Comparison of ENCODE assay signal across 8 cellular contexts in genomic region chr4:21765810-21766407, GRCh38.
DNase-seq lines count a peak whose midpoint lies in the region; ATAC-seq and TF ChIP-seq lines count a peak whose summit lies in the region.

No MANE protein-coding gene starts in this region.

- no peak overlapping the region for H2AK5ac ChIP-seq in IMR-90 (ENCODE audit: low read depth, low read length)

- H3K27me3 ChIP-seq in IMR-90 (ENCODE audit: control insufficient read depth, insufficient read depth, low read length) (no peaks in the 10 kb centered on the region), RWPE2 (ENCODE audit: insufficient read depth, poor library complexity, severe bottlenecking) (no peaks in the 10 kb centered on the region)

- no peak overlapping the region for H3K23ac ChIP-seq in IMR-90 (ENCODE audit: low read depth, low read length)

- no CpG with 5 or more reads among the region's 8 CpGs for WGBS in IMR-90 (ENCODE audit: extremely low coverage in 2 of 2, insufficient read length in 1 of 2), 2 experiments

- peak; percentile 86 for ATAC-seq in GM21447 (IDR thresholded peaks at IDR 0.05; ENCODE audit: unreplicated experiment)
- ATAC-seq in IMR-90 (ENCODE audit: low read depth), result peak; percentile 93
- ATAC-seq in RWPE2 (ENCODE audit: low read depth), result peak; percentile 61
- no peak for ATAC-seq in GM21737 (IDR thresholded peaks at IDR 0.05; ENCODE audit: unreplicated experiment)

- no peak overlapping the region for H2BK20ac ChIP-seq in IMR-90 (ENCODE audit: low read depth, low read length)

- no peak overlapping the region for H3K4me2 ChIP-seq in IMR-90 (ENCODE audit: low read depth, low read length)

- H2BK120ac ChIP-seq in IMR-90 (ENCODE audit: low read depth, low read length), result no peak overlapping the region

- H3K4me3 ChIP-seq in IMR-90 (ENCODE audit: insufficient read depth, low read depth, low read length) (no peak overlapping the region), RWPE2 (ENCODE audit: severe bottlenecking) (no peak overlapping the region), epithelial cell of esophagus (ENCODE audit: low read length) (no peak overlapping the region)

- no peaks in the 10 kb centered on the region for H4K20me1 ChIP-seq in IMR-90 (ENCODE audit: insufficient read depth, low read length)

- no peaks in the 10 kb centered on the region for H3K79me1 ChIP-seq in IMR-90 (ENCODE audit: low read depth in 1 of 2, low read length in 2 of 2)

- no peak overlapping the region for H2BK15ac ChIP-seq in IMR-90 (ENCODE audit: low read depth, low read length)

- DNase-seq in NCI-H510A treated with DMSO at 0.1 percent for 48 hours (lab: John Stamatoyannopoulos, UW) (peak; percentile 44), NCI-H510A (lab: John Stamatoyannopoulos, UW) (no peak), IMR-90 (peak; percentile 29), RWPE2 (ENCODE audit: low spot score) (no peak), epithelial cell of esophagus (ENCODE audit: low read depth) (peak; percentile 78), myocyte (ENCODE audit: low read depth) (peak; percentile 65)

- no peak overlapping the region for H4K8ac ChIP-seq in IMR-90 (ENCODE audit: low read depth in 2 of 2, low read length in 2 of 2)

- TF ChIP-seq CTCF in IMR-90 (conservative IDR thresholded peaks at IDR 0.05; ENCODE audit: low read depth, low read length) (peak; percentile 78), RWPE2 (IDR thresholded peaks at IDR 0.05; ENCODE audit: poor library complexity, severe bottlenecking) (peak; percentile 90), epithelial cell of esophagus (IDR thresholded peaks at IDR 0.05; ENCODE audit: insufficient read depth, low read depth, low read length, missing control alignments) (peak; percentile 92)

- no peak overlapping the region for H3K14ac ChIP-seq in IMR-90 (replicated peaks; ENCODE audit: low read depth, low read length)

- no peak for TF ChIP-seq POLR2A in IMR-90 (IDR thresholded peaks at IDR 0.05; ENCODE audit: low read depth, low read length)

- no peak overlapping the region for H3K18ac ChIP-seq in IMR-90 (ENCODE audit: low read depth, low read length)

- BruUV-seq in IMR-90 (replicated peaks; lab: Mats Ljungman, UMichigan), result no TSS peak

- TF ChIP-seq RAD21 in IMR-90 (IDR thresholded peaks at IDR 0.05; ENCODE audit: low read length), result peak; percentile 43

- H3K9me1 ChIP-seq in IMR-90 (ENCODE audit: insufficient read depth, low read length), result no peaks in the 10 kb centered on the region

- in situ Hi-C loops in IMR-90 (cut with MboI; ENCODE audit: low sequenced_read_pairs), result loop anchor here (25.0 kb wide), 1 partner anchor 254 kb away; no protein-coding TSS in a partner anchor

- no peak overlapping the region for H2AK9ac ChIP-seq in IMR-90 (replicated peaks; ENCODE audit: low read depth, low read length, poor library complexity)

- H3K4ac ChIP-seq in IMR-90 (ENCODE audit: low read depth, low read length), result no peak overlapping the region

- no peak overlapping the region for H3K9ac ChIP-seq in IMR-90 (ENCODE audit: low read depth, low read length)

- CTCF ChIA-PET in IMR-90 (lab: Yijun Ruan, JAX), result interaction anchor here (0.6 to 2.2 kb wide), 6 partner anchors 13 to 1768 kb away, joined by 3 to 13 read pairs (median 6); no protein-coding TSS in a partner anchor

- dilution Hi-C loops in IMR-90 (cut with HindIII; ENCODE audit: low sequenced_read_pairs, unreplicated experiment), result no loop called here

- H3K9me3 ChIP-seq in IMR-90 (ENCODE audit: control insufficient read depth, insufficient read depth, low read length), result no peaks in the 10 kb centered on the region
- H3K9me3 ChIP-seq in RWPE2 (ENCODE audit: severe bottlenecking), result no peaks in the 10 kb centered on the region

- no peak overlapping the region for H2BK5ac ChIP-seq in IMR-90 (ENCODE audit: low read depth, low read length, poor library complexity, severe bottlenecking)

- no peak overlapping the region for H3K27ac ChIP-seq in IMR-90 (ENCODE audit: insufficient read depth, low read length)
- no peak overlapping the region for H3K27ac ChIP-seq in RWPE2 (ENCODE audit: poor library complexity, severe bottlenecking)

- H4K5ac ChIP-seq in IMR-90 (ENCODE audit: low read depth, low read length), result no peak overlapping the region

- POLR2A ChIA-PET in IMR-90 (lab: Charles Lee; ENCODE audit: unreplicated experiment), result no interaction called here

- H4K91ac ChIP-seq in IMR-90 (ENCODE audit: insufficient read depth, low read depth, low read length), result no peak overlapping the region

- intact Hi-C loops in IMR-90 (cut with micrococcal nuclease), result loop anchor here (5.0 kb wide), 1 partner anchor 254 kb away; no protein-coding TSS in a partner anchor

- H3K56ac ChIP-seq in IMR-90 (ENCODE audit: extremely low read depth, insufficient read depth, low read length), result no peak overlapping the region

- no peaks in the 10 kb centered on the region for H3K4me1 ChIP-seq in IMR-90 (ENCODE audit: control insufficient read depth, insufficient read depth, low read length)
- H3K4me1 ChIP-seq in RWPE2 (ENCODE audit: insufficient read depth, poor library complexity, severe bottlenecking), result peaks cover 14% of the 10 kb centered on the region

- no peak overlapping the region for H2AFZ ChIP-seq in IMR-90 (replicated peaks; ENCODE audit: low read length, poor library complexity)

- H3K36me3 ChIP-seq in IMR-90 (ENCODE audit: control insufficient read depth, insufficient read depth, low read length) (no peaks in the 10 kb centered on the region), RWPE2 (ENCODE audit: low read depth) (no peaks in the 10 kb centered on the region)

TF ChIP-seq in IMR-90, 13 proteins besides CTCF, POLR2A, EP300 and RAD21:
- TF ChIP-seq SMC3 (IDR thresholded peaks at IDR 0.05; ENCODE audit: low read depth, low read length) (peak; percentile 48; the same call in 1 of the 2 replicates), RFX5 (IDR thresholded peaks at IDR 0.05; ENCODE audit: low read depth, low read length) (no peak)

Comparison
In these comparisons a context has a peak if more than half of its experiments do, and no peak if none do; other contexts are left out.
1. DNase-seq: peak in NCI-H510A treated with DMSO at 0.1 percent for 48 hours (single experiment), IMR-90 (single experiment), epithelial cell of esophagus (single experiment) and myocyte (single experiment); none in NCI-H510A (single experiment) and RWPE2 (single experiment).
2. Peak in every context shown above with its lines, with median percentiles within 50 percentile points of each other: CTCF ChIP-seq.